Comparison of ENCODE assay signal across 26 cellular contexts in genomic region chr11:64123679-64124078, GRCh38.
"Had no signal": no experiment of that assay in that cellular context is flagged by ENCODE, and none has a peak within 500 bp of the region (broad histone marks: within the 10 kb centered on the region; RNA-seq: fewer than 3 reads in every experiment).

No MANE protein-coding gene starts in this region.

- ATAC-seq: activated CD8-positive, alpha-beta T cell treated with anti-CD3 and anti-CD28 coated beads for 36 hours; activated T-cell treated with anti-CD3 and anti-CD28 coated beads, Interleukin-2, amount 50 U/mL, for 72 hours; activated T-helper 17 cell treated with anti-CD3 and anti-CD28 coated beads, Interleukin-2, amount 50 U/mL, for 72 hours; PC-3 had no signal

- H3K27ac Mint-ChIP-seq: activated CD8-positive, alpha-beta T cell treated with anti-CD3 and anti-CD28 coated beads for 36 hours; activated naive CD8-positive, alpha-beta T cell treated with anti-CD3 and anti-CD28 coated beads for 36 hours; activated T-cell treated with anti-CD3 and anti-CD28 coated beads, Interleukin-2, amount 50 U/mL, for 72 hours; activated T-helper 17 cell treated with anti-CD3 and anti-CD28 coated beads, Interleukin-2, amount 50 U/mL, for 72 hours; T-helper 1 cell treated with Interleukin-12 subunit alpha and Interleukin-12 subunit beta and Interleukin-4 antibody, amounts not matched to agents 30 μg/mL and 1 μg/mL, for 36 hours; T-helper 2 cell treated with Interferon-gamma antibody and Interleukin-4, amounts not matched to agents 5 μg/mL and 100 μg/mL, for 36 hours had no signal

- H3K9me3 Mint-ChIP-seq: activated CD8-positive, alpha-beta T cell treated with anti-CD3 and anti-CD28 coated beads for 36 hours; activated naive CD8-positive, alpha-beta T cell treated with anti-CD3 and anti-CD28 coated beads for 36 hours; activated T-cell treated with anti-CD3 and anti-CD28 coated beads, Interleukin-2, amount 50 U/mL, for 72 hours; activated T-helper 17 cell treated with anti-CD3 and anti-CD28 coated beads, Interleukin-2, amount 50 U/mL, for 72 hours; central memory CD8-positive, alpha-beta T cell; T-helper 1 cell treated with Interleukin-12 subunit alpha and Interleukin-12 subunit beta and Interleukin-4 antibody, amounts not matched to agents 30 μg/mL and 1 μg/mL, for 36 hours; T-helper 2 cell treated with Interferon-gamma antibody and Interleukin-4, amounts not matched to agents 5 μg/mL and 100 μg/mL, for 36 hours had no signal

- H3K4me1 Mint-ChIP-seq: activated T-helper 17 cell treated with anti-CD3 and anti-CD28 coated beads, Interleukin-2, amount 50 U/mL, for 72 hours; central memory CD8-positive, alpha-beta T cell had no signal

- H3K4me3 ChIP-seq: cardiac muscle cell, MG63, Peyer's patch had no signal

- DNase-seq: activated CD4-positive, alpha-beta T cell treated with anti-CD3 and anti-CD28 coated beads for 1 hour; activated CD4-positive, alpha-beta T cell treated with anti-CD3 and anti-CD28 coated beads for 48 hours; activated CD4-positive, alpha-beta T cell treated with anti-CD3 and anti-CD28 coated beads, Interleukin-2, amount 50 U/mL, for 4 hours; activated CD4-positive, CD25-positive, alpha-beta regulatory T cell; activated CD8-positive, alpha-beta T cell treated with anti-CD3 and anti-CD28 coated beads for 36 hours; activated effector memory CD4-positive, alpha-beta T cell treated with anti-CD3 and anti-CD28 coated beads, Interleukin-2, amount 50 U/mL, for 16 hours; activated naive CD4-positive, alpha-beta T cell; activated naive CD4-positive, alpha-beta T cell treated with anti-CD3 and anti-CD28 coated beads, Interleukin-2, amount 50 U/mL, for 16 hours; activated naive CD8-positive, alpha-beta T cell treated with anti-CD3 and anti-CD28 coated beads for 36 hours; activated T-cell treated with anti-CD3 and anti-CD28 coated beads, Interleukin-2, amount 50 U/mL, for 1 hour; activated T-cell treated with anti-CD3 and anti-CD28 coated beads, Interleukin-2, amount 50 U/mL, for 72 hours; amniotic stem cell; Kasumi-1; KG1; MG63; NCI-H1436 treated with DMSO at 0.1 percent for 48 hours; NCI-H524 treated with DMSO at 0.1 percent for 48 hours; NK-92 treated with Interleukin-12 subunit alpha and Interleukin-12 subunit beta, amount 100 ng/mL, for 24 hours; Peyer's patch; RPMI8226 had no signal

- H3K36me3 ChIP-seq: cardiac muscle cell, MG63, Peyer's patch had no signal

- H3K27ac ChIP-seq: cardiac muscle cell, Peyer's patch had no signal

- H3K4me1 ChIP-seq: Peyer's patch had no signal

- H3K36me3 Mint-ChIP-seq: activated naive CD8-positive, alpha-beta T cell treated with anti-CD3 and anti-CD28 coated beads for 36 hours had no signal

- H3K4me3 Mint-ChIP-seq: activated CD8-positive, alpha-beta T cell treated with anti-CD3 and anti-CD28 coated beads for 36 hours; activated naive CD8-positive, alpha-beta T cell treated with anti-CD3 and anti-CD28 coated beads for 36 hours; activated T-cell treated with anti-CD3 and anti-CD28 coated beads, Interleukin-2, amount 50 U/mL, for 72 hours; activated T-helper 17 cell treated with anti-CD3 and anti-CD28 coated beads, Interleukin-2, amount 50 U/mL, for 72 hours; central memory CD8-positive, alpha-beta T cell; T-helper 1 cell treated with Interleukin-12 subunit alpha and Interleukin-12 subunit beta and Interleukin-4 antibody, amounts not matched to agents 30 μg/mL and 1 μg/mL, for 36 hours; T-helper 2 cell treated with Interferon-gamma antibody and Interleukin-4, amounts not matched to agents 5 μg/mL and 100 μg/mL, for 36 hours had no signal

- H3K27me3 Mint-ChIP-seq: activated CD8-positive, alpha-beta T cell treated with anti-CD3 and anti-CD28 coated beads for 36 hours; activated naive CD8-positive, alpha-beta T cell treated with anti-CD3 and anti-CD28 coated beads for 36 hours; activated T-helper 17 cell treated with anti-CD3 and anti-CD28 coated beads, Interleukin-2, amount 50 U/mL, for 72 hours; central memory CD8-positive, alpha-beta T cell had no signal

- H3K27me3 ChIP-seq: cardiac muscle cell, MG63, Peyer's patch had no signal

- H3K9me3 ChIP-seq: MG63, Peyer's patch had no signal
